16 cellular contexts compared by ENCODE assay signal in genomic region chr1:184022651-184023050, GRCh38. TPM values are rescaled to one million over a fixed set of nuclear protein-coding genes. Genes with fewer than 3 reads are reported as not detected.
A peak's percentile ranks its signal among the peaks of the same experiment; 100 is the strongest.
DNase-seq lines count a peak whose midpoint lies in the region; ATAC-seq and TF ChIP-seq lines count a peak whose summit lies in the region.
"Had no signal": no experiment of that assay in that cellular context is flagged by ENCODE, and none has a peak within 500 bp of the region (broad histone marks: within the 10 kb centered on the region; RNA-seq: fewer than 3 reads in every experiment).

No MANE protein-coding gene starts in this region.

- H3K36me3 ChIP-seq in heart right ventricle (no peaks in the 10 kb centered on the region), stomach (no peaks in the 10 kb centered on the region)
- H3K36me3 ChIP-seq: breast epithelium had no signal

- DNase-seq in HCEC 1CT (peak; percentile 63), heart right ventricle (peak in 1 of 2 donors; percentile 26), sciatic nerve (ENCODE audit: low spot score) (no peak), SW480 (ENCODE audit: low spot score) (no peak), stomach (no peak)
- no peak for DNase-seq in activated T-cell treated with anti-CD3 and anti-CD28 coated beads, Interleukin-2, amount 50 U/mL, for 1 hour
- DNase-seq: activated gamma-delta T cell treated with Interleukin-2 at 50 U/mL for 16 hours; NCI-H1436; NCI-H526 treated with DMSO at 0.1 percent for 48 hours; posterior cingulate gyrus; stimulated activated CD4-positive, alpha-beta T cell treated with anti-CD3 and anti-CD28 coated beads, Interleukin-2, amount 100 ng/mL, for 48 hours had no signal

- WGBS in heart right ventricle, 2 donors, result 42 to 60% methylated on average over 2 of the region's 2 CpGs
- WGBS in stomach, 5 donors, result 38 to 69% (median 53%) methylated on average over 2 of the region's 2 CpGs

- intact Hi-C loops in heart right ventricle (cut with DNase I) (no loop called here), sciatic nerve (cut with DNase I) (no loop called here), stomach (cut with DNase I; ENCODE audit: low total_unique reads) (no loop called here)

- H3K27ac ChIP-seq in angular gyrus (ENCODE audit: low read depth, low read length) (peak overlapping the region; percentile 12), heart right ventricle (peak overlapping the region in 6 of 10 donors; percentile 11 to 71 (median 36)), stomach (peak overlapping the region in 1 of 5 donors; percentile 6)
- H3K27ac ChIP-seq: breast epithelium, C4-2B had no signal

- ATAC-seq in heart right ventricle, result peak in 7 of 8 donors; percentile 55 to 78 (median 66)
- ATAC-seq in sciatic nerve, result peak; percentile 69
- ATAC-seq in esophagus mucosa, result no peak

- TF ChIP-seq CTCF in heart right ventricle (IDR thresholded peaks at IDR 0.05), result no peak
- no peak for TF ChIP-seq CTCF in stomach (IDR thresholded peaks at IDR 0.05)

- no peaks in the 10 kb centered on the region for H3K9me3 ChIP-seq in heart right ventricle
- no peaks in the 10 kb centered on the region for H3K9me3 ChIP-seq in stomach
- H3K9me3 ChIP-seq: breast epithelium had no signal

- H3K4me3 ChIP-seq in heart right ventricle, result no peak overlapping the region
- no peak overlapping the region for H3K4me3 ChIP-seq in stomach
- H3K4me3 ChIP-seq: breast epithelium had no signal

- H3K27me3 ChIP-seq in heart right ventricle, result no peaks in the 10 kb centered on the region
- no peaks in the 10 kb centered on the region for H3K27me3 ChIP-seq in stomach
- H3K27me3 ChIP-seq: breast epithelium had no signal

- no peak for TF ChIP-seq POLR2A in stomach (IDR thresholded peaks at IDR 0.05)

- TF ChIP-seq EP300 in stomach (IDR thresholded peaks at IDR 0.05), result no peak

- peaks cover 0 to 57% (median 30%) of the 10 kb centered on the region in 9 donors for H3K4me1 ChIP-seq in heart right ventricle
- peaks cover 0 to 30% (median 8%) of the 10 kb centered on the region in 4 donors for H3K4me1 ChIP-seq in stomach
- H3K4me1 ChIP-seq: breast epithelium had no signal

RNA-seq across cellular contexts. Expression of gene COLGALT2, which starts 14.9 kb away (rescaled TPM):
- 10 to 100 TPM in 1 of 10 donors, 1 to 10 TPM in 9; 1.7 to 10.9 (median 5.1) TPM for total RNA-seq in heart right ventricle
- polyA plus RNA-seq in heart right ventricle, result 1 to 10 TPM; 1.4 to 2.2 TPM
- 2.5 TPM for total RNA-seq in sciatic nerve
- total RNA-seq in esophagus mucosa, result 0.16 TPM
- total RNA-seq in stomach, result 1 to 10 TPM in 2 of 5 donors, under 1 TPM in 2, not detected in 1; 0.45 to 3.5 (median 0.94) TPM
- under 1 TPM in 2 of 3 donors, not detected in 1; 0.31 to 0.95 TPM for polyA plus RNA-seq in stomach
- polyA plus RNA-seq: IgD-negative memory B cell had no signal

RNA-seq across cellular contexts. Expression of gene TSEN15, which starts 28.9 kb away (rescaled TPM):
- 10 to 100 TPM; 19.3 to 31.0 (median 25.2) TPM for total RNA-seq in heart right ventricle
- 10 to 100 TPM; 21.6 to 31.1 TPM for polyA plus RNA-seq in heart right ventricle
- 22.3 TPM for total RNA-seq in sciatic nerve
- 19.1 TPM for total RNA-seq in esophagus mucosa
- total RNA-seq in stomach, result 100 to 1,000 TPM in 1 of 5 donors, 10 to 100 TPM in 4; 11.6 to 137 (median 35.7) TPM
- 10 to 100 TPM; 17.7 to 22.7 (median 17.9) TPM for polyA plus RNA-seq in stomach
